Comparison of ENCODE assay signal across 8 cellular contexts in genomic region chr13:110911880-110912279, GRCh38. TPM values are rescaled to one million over a fixed set of nuclear protein-coding genes. Genes with fewer than 3 reads are reported as not detected.
DNase-seq lines count a peak whose midpoint lies in the region; ATAC-seq and TF ChIP-seq lines count a peak whose summit lies in the region.

No MANE protein-coding gene starts in this region.

- no peak overlapping the region for H3K27ac Mint-ChIP-seq in activated CD4-positive, alpha-beta T cell treated with anti-CD3 and anti-CD28 coated beads for 36 hours

- CTCF ChIA-PET in activated CD4-positive, alpha-beta T cell treated with anti-CD3 and anti-CD28 coated beads for 36 hours (lab: Charles Lee) = no interaction called here

- no peak for TF ChIP-seq POLR2A in thyroid gland (IDR thresholded peaks at IDR 0.05)

- H3K4me1 ChIP-seq in skeletal muscle tissue (ENCODE audit: control insufficient read depth in 3 of 3, insufficient read depth in 3 of 3, low read length in 3 of 3) (peaks cover 58 to 65% (median 59%) of the 10 kb centered on the region in 3 donors), thyroid gland (peaks cover 29 to 59% of the 10 kb centered on the region in 2 donors)

- WGBS in thyroid gland, 2 donors = 61 to 68% methylated on average over 2 of the region's 2 CpGs

- H4K20me1 ChIP-seq in SU-DHL-6 (ENCODE audit: low read depth, low read length) = peaks cover 30% of the 10 kb centered on the region

- TF ChIP-seq CTCF in SU-DHL-6 (IDR thresholded peaks at IDR 0.05; ENCODE audit: insufficient read depth, low read length, poor library complexity, severe bottlenecking) (no peak), fibroblast of pulmonary artery (IDR thresholded peaks at IDR 0.05; ENCODE audit: low read length, missing control alignments) (no peak), thyroid gland (IDR thresholded peaks at IDR 0.05) (no peak)

- H3K36me3 Mint-ChIP-seq in activated CD4-positive, alpha-beta T cell treated with anti-CD3 and anti-CD28 coated beads for 36 hours (ENCODE audit: low read depth) = peaks cover 43% of the 10 kb centered on the region

- H3K4me3 ChIP-seq in SU-DHL-6 (ENCODE audit: insufficient read depth, low read length, poor library complexity, severe bottlenecking) = no peak overlapping the region
- peak overlapping the region; percentile 90 for H3K4me3 ChIP-seq in fibroblast of pulmonary artery (replicated peaks; ENCODE audit: low read depth, low read length)
- H3K4me3 ChIP-seq in skeletal muscle tissue (ENCODE audit: low read length in 3 of 3) = peak overlapping the region; percentile 2 to 97 (median 94)
- no peak overlapping the region for H3K4me3 ChIP-seq in thyroid gland (replicated peaks in 1 of 3)

- peak overlapping the region; percentile 92 for H3K4me3 Mint-ChIP-seq in activated CD4-positive, alpha-beta T cell treated with anti-CD3 and anti-CD28 coated beads for 36 hours

- H3K27me3 ChIP-seq in SU-DHL-6 (ENCODE audit: low read length) (no peaks in the 10 kb centered on the region), skeletal muscle tissue (ENCODE audit: control insufficient read depth in 3 of 3, insufficient read depth in 3 of 3, low read length in 3 of 3) (no peaks in the 10 kb centered on the region), thyroid gland (no peaks in the 10 kb centered on the region)

- POLR2A ChIA-PET in activated CD4-positive, alpha-beta T cell treated with anti-CD3 and anti-CD28 coated beads for 36 hours (lab: Charles Lee) = no interaction called here

- no peak overlapping the region for H2AFZ ChIP-seq in SU-DHL-6 (ENCODE audit: low read depth, low read length, severe bottlenecking)

- H3K27me3 Mint-ChIP-seq in activated CD4-positive, alpha-beta T cell treated with anti-CD3 and anti-CD28 coated beads for 36 hours = no peaks in the 10 kb centered on the region

- H3K36me3 ChIP-seq in SU-DHL-6 (ENCODE audit: low read length) = peaks cover 17% of the 10 kb centered on the region
- peaks cover 5 to 9% (median 8%) of the 10 kb centered on the region in 3 donors for H3K36me3 ChIP-seq in skeletal muscle tissue (ENCODE audit: control insufficient read depth in 3 of 3, insufficient read depth in 3 of 3, low read length in 3 of 3)
- peaks cover 3 to 8% of the 10 kb centered on the region in 2 donors for H3K36me3 ChIP-seq in thyroid gland

- no peaks in the 10 kb centered on the region for H3K9me3 Mint-ChIP-seq in activated CD4-positive, alpha-beta T cell treated with anti-CD3 and anti-CD28 coated beads for 36 hours (ENCODE audit: low read depth)

- H3F3A ChIP-seq in SU-DHL-6 (ENCODE audit: insufficient read depth) = peaks cover 11% of the 10 kb centered on the region

- H3K9me3 ChIP-seq in SU-DHL-6 (ENCODE audit: insufficient read depth, low read length) (no peaks in the 10 kb centered on the region), skeletal muscle tissue (ENCODE audit: control insufficient read depth in 3 of 3, low read length in 3 of 3) (no peaks in the 10 kb centered on the region), thyroid gland (no peaks in the 10 kb centered on the region)

- intact Hi-C loops in activated CD4-positive, alpha-beta T cell treated with anti-CD3 and anti-CD28 coated beads for 36 hours (cut with DNase I, micrococcal nuclease) = loop anchor here in 1 of 2 experiments (5.0 kb wide), 1 partner anchor 240 kb away; no protein-coding TSS in a partner anchor
- intact Hi-C loops in thyroid gland (cut with DNase I) = loop anchor here (5.0 to 10.0 kb wide), 2 partner anchors 40 to 197 kb away; partner anchors contain the start of gene ING1

- no peak for DNase-seq in activated CD4-positive, alpha-beta T cell treated with anti-CD3 and anti-CD28 coated beads for 36 hours
- no peak for DNase-seq in activated CD4-positive, alpha-beta T cell treated with anti-CD3 and anti-CD28 coated beads, Interleukin-2, amount 50 U/mL, for 1 hour
- DNase-seq in fibroblast of pulmonary artery (ENCODE audit: low read depth) = no peak
- no peak for DNase-seq in NCI-H1105 treated with DMSO at 0.1 percent for 48 hours (lab: John Stamatoyannopoulos, UW)
- no peak for DNase-seq in thyroid gland

- H3K4me2 ChIP-seq in SU-DHL-6 (ENCODE audit: low read depth, low read length, poor library complexity, severe bottlenecking) = peak overlapping the region; percentile 90

- H3K9ac ChIP-seq in SU-DHL-6 (ENCODE audit: low read length) (no peak overlapping the region), skeletal muscle tissue (ENCODE audit: low read depth in 1 of 3, low read length in 3 of 3) (peak overlapping the region; percentile 95 to 100 (median 100))

- no peaks in the 10 kb centered on the region for H3K9me2 ChIP-seq in SU-DHL-6 (replicated peaks; ENCODE audit: insufficient read depth, low read length)

- no peak for ATAC-seq in activated CD4-positive, alpha-beta T cell treated with anti-CD3 and anti-CD28 coated beads for 36 hours
- no peak for ATAC-seq in GM18868 (IDR thresholded peaks at IDR 0.05; ENCODE audit: unreplicated experiment)

- peaks cover 76% of the 10 kb centered on the region for H3K79me2 ChIP-seq in SU-DHL-6 (ENCODE audit: insufficient read depth, low read length)

- H3K27ac ChIP-seq in SU-DHL-6 (ENCODE audit: low read depth, low read length) (no peak overlapping the region), skeletal muscle tissue (ENCODE audit: low read depth, low read length) (peak overlapping the region; percentile 99), thyroid gland (no peak overlapping the region)

- H3K4me1 Mint-ChIP-seq in activated CD4-positive, alpha-beta T cell treated with anti-CD3 and anti-CD28 coated beads for 36 hours = peaks cover 65% of the 10 kb centered on the region

RNA-seq across cellular contexts. Expression of gene ANKRD10, which starts 3.0 kb away (rescaled TPM):
- total RNA-seq in activated CD4-positive, alpha-beta T cell treated with anti-CD3 and anti-CD28 coated beads for 36 hours = 10 to 100 TPM; 65.1 to 91.8 TPM
- 132 TPM for total RNA-seq in skeletal muscle tissue
- total RNA-seq in thyroid gland = 100 to 1,000 TPM; 105 to 168 (median 135) TPM

Comparison
In these comparisons a context has a peak if more than half of its experiments do, and no peak if none do; other contexts are left out.
1. H3K4me3 ChIP-seq: peak in fibroblast of pulmonary artery (single experiment) and skeletal muscle tissue (3 of 3); none in SU-DHL-6 (single experiment) and thyroid gland (0 of 3).